ENCODE assay signal across 1 cellular context in the genomic region with DNA sequence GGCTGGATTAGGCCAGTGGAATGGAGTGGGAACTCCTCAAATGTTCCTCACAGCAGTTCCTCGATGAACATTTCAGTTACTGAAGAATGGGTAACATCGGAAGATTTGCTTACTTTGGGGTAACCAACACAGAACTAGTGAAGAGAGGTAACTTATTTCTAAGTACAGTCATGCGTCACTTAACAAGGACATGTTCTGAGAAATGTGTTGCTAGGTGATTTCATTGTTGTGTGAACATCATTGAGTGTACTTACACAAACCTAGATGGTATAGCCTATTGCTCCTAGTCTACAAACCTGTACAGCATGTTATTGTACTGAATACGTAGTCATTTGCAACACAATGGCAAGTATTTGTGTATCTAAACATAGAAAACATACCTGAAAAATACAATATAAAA.
TF ChIP-seq lines count a peak whose summit lies in the region.

No MANE protein-coding gene starts in this region.

TF ChIP-seq in GM23338, 12 proteins besides CTCF, POLR2A, EP300 and RAD21 (continued from another document):
- TF ChIP-seq, protein P1, sequence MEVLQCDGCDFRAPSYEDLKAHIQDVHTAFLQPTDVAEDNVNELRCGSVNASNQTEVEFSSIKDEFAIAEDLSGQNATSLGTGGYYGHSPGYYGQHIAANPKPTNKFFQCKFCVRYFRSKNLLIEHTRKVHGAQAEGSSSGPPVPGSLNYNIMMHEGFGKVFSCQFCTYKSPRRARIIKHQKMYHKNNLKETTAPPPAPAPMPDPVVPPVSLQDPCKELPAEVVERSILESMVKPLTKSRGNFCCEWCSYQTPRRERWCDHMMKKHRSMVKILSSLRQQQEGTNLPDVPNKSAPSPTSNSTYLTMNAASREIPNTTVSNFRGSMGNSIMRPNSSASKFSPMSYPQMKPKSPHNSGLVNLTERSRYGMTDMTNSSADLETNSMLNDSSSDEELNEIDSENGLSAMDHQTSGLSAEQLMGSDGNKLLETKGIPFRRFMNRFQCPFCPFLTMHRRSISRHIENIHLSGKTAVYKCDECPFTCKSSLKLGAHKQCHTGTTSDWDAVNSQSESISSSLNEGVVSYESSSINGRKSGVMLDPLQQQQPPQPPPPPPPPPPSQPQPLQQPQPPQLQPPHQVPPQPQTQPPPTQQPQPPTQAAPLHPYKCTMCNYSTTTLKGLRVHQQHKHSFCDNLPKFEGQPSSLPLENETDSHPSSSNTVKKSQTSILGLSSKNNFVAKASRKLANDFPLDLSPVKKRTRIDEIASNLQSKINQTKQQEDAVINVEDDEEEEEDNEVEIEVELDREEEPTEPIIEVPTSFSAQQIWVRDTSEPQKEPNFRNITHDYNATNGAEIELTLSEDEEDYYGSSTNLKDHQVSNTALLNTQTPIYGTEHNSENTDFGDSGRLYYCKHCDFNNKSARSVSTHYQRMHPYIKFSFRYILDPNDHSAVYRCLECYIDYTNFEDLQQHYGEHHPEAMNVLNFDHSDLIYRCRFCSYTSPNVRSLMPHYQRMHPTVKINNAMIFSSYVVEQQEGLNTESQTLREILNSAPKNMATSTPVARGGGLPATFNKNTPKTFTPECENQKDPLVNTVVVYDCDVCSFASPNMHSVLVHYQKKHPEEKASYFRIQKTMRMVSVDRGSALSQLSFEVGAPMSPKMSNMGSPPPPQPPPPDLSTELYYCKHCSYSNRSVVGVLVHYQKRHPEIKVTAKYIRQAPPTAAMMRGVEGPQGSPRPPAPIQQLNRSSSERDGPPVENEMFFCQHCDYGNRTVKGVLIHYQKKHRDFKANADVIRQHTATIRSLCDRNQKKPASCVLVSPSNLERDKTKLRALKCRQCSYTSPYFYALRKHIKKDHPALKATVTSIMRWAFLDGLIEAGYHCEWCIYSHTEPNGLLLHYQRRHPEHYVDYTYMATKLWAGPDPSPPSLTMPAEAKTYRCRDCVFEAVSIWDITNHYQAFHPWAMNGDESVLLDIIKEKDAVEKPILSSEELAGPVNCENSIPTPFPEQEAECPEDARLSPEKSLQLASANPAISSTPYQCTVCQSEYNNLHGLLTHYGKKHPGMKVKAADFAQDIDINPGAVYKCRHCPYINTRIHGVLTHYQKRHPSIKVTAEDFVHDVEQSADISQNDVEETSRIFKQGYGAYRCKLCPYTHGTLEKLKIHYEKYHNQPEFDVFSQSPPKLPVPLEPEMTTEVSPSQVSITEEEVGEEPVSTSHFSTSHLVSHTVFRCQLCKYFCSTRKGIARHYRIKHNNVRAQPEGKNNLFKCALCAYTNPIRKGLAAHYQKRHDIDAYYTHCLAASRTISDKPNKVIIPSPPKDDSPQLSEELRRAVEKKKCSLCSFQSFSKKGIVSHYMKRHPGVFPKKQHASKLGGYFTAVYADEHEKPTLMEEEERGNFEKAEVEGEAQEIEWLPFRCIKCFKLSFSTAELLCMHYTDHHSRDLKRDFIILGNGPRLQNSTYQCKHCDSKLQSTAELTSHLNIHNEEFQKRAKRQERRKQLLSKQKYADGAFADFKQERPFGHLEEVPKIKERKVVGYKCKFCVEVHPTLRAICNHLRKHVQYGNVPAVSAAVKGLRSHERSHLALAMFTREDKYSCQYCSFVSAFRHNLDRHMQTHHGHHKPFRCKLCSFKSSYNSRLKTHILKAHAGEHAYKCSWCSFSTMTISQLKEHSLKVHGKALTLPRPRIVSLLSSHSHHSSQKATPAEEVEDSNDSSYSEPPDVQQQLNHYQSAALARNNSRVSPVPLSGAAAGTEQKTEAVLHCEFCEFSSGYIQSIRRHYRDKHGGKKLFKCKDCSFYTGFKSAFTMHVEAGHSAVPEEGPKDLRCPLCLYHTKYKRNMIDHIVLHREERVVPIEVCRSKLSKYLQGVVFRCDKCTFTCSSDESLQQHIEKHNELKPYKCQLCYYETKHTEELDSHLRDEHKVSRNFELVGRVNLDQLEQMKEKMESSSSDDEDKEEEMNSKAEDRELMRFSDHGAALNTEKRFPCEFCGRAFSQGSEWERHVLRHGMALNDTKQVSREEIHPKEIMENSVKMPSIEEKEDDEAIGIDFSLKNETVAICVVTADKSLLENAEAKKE (CRISPR knock-in tag; IDR thresholded peaks at IDR 0.05): no peak
- no peak for TF ChIP-seq ZNF114 (CRISPR knock-in tag; IDR thresholded peaks at IDR 0.05)
- TF ChIP-seq, protein P2, sequence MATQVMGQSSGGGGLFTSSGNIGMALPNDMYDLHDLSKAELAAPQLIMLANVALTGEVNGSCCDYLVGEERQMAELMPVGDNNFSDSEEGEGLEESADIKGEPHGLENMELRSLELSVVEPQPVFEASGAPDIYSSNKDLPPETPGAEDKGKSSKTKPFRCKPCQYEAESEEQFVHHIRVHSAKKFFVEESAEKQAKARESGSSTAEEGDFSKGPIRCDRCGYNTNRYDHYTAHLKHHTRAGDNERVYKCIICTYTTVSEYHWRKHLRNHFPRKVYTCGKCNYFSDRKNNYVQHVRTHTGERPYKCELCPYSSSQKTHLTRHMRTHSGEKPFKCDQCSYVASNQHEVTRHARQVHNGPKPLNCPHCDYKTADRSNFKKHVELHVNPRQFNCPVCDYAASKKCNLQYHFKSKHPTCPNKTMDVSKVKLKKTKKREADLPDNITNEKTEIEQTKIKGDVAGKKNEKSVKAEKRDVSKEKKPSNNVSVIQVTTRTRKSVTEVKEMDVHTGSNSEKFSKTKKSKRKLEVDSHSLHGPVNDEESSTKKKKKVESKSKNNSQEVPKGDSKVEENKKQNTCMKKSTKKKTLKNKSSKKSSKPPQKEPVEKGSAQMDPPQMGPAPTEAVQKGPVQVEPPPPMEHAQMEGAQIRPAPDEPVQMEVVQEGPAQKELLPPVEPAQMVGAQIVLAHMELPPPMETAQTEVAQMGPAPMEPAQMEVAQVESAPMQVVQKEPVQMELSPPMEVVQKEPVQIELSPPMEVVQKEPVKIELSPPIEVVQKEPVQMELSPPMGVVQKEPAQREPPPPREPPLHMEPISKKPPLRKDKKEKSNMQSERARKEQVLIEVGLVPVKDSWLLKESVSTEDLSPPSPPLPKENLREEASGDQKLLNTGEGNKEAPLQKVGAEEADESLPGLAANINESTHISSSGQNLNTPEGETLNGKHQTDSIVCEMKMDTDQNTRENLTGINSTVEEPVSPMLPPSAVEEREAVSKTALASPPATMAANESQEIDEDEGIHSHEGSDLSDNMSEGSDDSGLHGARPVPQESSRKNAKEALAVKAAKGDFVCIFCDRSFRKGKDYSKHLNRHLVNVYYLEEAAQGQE (IDR thresholded peaks at IDR 0.05; ENCODE audit: unreplicated experiment): no peak
- no peak for TF ChIP-seq EZH2 (IDR thresholded peaks at IDR 0.05; ENCODE audit: low read depth, unreplicated experiment)
